Comparison of ENCODE assay signal across 19 cellular contexts in the genomic region with DNA sequence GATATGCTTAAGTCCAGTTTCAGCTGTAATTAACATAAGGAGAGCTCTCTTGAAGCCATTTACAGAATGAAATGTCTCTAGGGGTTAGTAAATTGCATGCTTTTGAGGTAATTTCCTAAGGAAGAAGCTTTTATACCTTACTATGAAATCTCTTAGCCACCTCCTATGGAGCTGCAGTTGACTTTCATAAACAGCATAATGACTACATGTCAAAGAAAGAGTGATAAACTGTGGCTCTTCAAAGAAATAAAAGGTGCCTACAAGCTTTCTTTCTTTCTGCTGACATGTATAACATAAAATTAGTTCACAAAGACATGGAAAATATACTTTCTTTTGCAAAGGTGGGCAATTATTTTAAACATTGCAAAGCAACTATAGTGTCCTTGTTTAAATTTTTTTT.
"Had no signal": no experiment of that assay in that cellular context is flagged by ENCODE, and none has a peak within 500 bp of the region (broad histone marks: within the 10 kb centered on the region; RNA-seq: fewer than 3 reads in every experiment).

No MANE protein-coding gene starts in this region.

- DNase-seq: activated CD4-positive, alpha-beta T cell treated with anti-CD3 and anti-CD28 coated beads for 48 hours; activated CD8-positive, alpha-beta memory T cell treated with anti-CD3 and anti-CD28 coated beads, Interleukin-2, amount 10 ng/mL, durations not matched to agents 7 days and 5 days; activated CD8-positive, alpha-beta T cell treated with anti-CD3 and anti-CD28 coated beads for 36 hours; activated effector memory CD4-positive, alpha-beta T cell treated with anti-CD3 and anti-CD28 coated beads, Interleukin-2, amount 50 U/mL, for 16 hours; activated naive CD4-positive, alpha-beta T cell treated with anti-CD3 and anti-CD28 coated beads, Interleukin-2, amount 10 ng/mL, durations not matched to agents 7 days and 5 days; activated T-cell treated with anti-CD3 and anti-CD28 coated beads for 4 hours; amygdala; cortex of kidney; endodermal cell; esophagus squamous epithelium; gastrocnemius medialis; head of caudate nucleus; hypothalamus; left ventricle myocardium superior; naive thymus-derived CD8-positive, alpha-beta T cell; stimulated activated CD4-positive, alpha-beta T cell treated with anti-CD3 and anti-CD28 coated beads, Interleukin-2, amount 100 ng/mL, for 48 hours; stimulated activated naive CD4-positive, alpha-beta T cell; testis; trophoblast cell had no signal
